1 cellular context compared by ENCODE assay signal in the genomic region with DNA sequence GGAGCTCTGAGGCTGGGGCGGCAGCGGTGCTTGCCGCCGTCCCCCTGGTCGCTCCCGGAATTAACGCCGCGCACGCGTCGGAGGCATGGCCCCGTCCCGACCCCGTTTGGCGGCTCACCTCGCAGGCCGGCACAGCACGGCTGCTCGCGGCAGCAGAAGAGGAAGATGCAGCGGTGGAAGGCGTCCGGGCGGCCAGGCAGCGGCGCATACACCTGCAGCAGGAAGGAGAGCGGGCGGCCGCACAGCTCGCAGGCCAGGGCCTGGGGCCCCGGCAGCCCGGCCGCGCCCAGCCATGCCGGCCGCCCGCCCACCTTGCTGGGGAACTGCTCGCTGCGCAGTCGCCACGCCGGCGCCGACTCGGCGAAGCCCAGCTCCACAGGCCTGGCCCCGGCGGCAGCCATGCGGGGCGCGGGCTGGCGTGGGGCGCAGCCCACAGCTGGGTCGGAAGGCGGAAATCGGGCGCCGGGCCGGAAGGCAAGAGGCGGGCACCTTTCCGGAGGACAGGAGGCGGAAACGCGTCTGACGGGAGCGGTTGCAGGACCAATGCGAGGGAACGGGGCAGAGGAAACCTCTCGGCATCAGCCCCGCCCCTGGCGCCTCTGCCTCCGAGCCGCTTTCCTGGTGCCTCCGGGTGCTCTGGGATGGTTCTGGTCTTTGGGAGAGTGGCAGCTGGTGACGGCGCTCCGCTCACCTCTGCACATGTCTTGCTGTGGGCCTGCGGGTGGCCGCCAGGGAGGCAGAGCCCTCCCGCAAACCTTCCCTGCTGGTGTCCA.
TF ChIP-seq lines count a peak whose summit lies in the region.

A gene with protein sequence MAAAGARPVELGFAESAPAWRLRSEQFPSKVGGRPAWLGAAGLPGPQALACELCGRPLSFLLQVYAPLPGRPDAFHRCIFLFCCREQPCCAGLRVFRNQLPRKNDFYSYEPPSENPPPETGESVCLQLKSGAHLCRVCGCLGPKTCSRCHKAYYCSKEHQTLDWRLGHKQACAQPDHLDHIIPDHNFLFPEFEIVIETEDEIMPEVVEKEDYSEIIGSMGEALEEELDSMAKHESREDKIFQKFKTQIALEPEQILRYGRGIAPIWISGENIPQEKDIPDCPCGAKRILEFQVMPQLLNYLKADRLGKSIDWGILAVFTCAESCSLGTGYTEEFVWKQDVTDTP (minus strand): TSS at position 457 of the 773 bp plus-strand sequence. CDS start 56 bp downstream, at position 401.

TF ChIP-seq in HepG2, 621 proteins besides CTCF, POLR2A, EP300 and RAD21 (continued from another document and continues in another):
- TF ChIP-seq, protein P1, sequence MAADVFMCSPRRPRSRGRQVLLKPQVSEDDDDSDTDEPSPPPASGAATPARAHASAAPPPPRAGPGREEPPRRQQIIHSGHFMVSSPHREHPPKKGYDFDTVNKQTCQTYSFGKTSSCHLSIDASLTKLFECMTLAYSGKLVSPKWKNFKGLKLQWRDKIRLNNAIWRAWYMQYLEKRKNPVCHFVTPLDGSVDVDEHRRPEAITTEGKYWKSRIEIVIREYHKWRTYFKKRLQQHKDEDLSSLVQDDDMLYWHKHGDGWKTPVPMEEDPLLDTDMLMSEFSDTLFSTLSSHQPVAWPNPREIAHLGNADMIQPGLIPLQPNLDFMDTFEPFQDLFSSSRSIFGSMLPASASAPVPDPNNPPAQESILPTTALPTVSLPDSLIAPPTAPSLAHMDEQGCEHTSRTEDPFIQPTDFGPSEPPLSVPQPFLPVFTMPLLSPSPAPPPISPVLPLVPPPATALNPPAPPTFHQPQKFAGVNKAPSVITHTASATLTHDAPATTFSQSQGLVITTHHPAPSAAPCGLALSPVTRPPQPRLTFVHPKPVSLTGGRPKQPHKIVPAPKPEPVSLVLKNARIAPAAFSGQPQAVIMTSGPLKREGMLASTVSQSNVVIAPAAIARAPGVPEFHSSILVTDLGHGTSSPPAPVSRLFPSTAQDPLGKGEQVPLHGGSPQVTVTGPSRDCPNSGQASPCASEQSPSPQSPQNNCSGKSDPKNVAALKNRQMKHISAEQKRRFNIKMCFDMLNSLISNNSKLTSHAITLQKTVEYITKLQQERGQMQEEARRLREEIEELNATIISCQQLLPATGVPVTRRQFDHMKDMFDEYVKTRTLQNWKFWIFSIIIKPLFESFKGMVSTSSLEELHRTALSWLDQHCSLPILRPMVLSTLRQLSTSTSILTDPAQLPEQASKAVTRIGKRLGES (CRISPR knock-in tag; IDR thresholded peaks at IDR 0.05; ENCODE audit: borderline replicate concordance) = 0 out of 2 replicates have a peak, but pooled peaks have one; percentile 35
- TF ChIP-seq JUND (CRISPR knock-in tag; IDR thresholded peaks at IDR 0.05) (peak; percentile 16; the same call in 1 of the 2 replicates), ZNF557 (CRISPR knock-in tag; IDR thresholded peaks at IDR 0.05) (peak; percentile 87; the same call in 1 of the 2 replicates), PAWR (CRISPR knock-in tag; IDR thresholded peaks at IDR 0.05; ENCODE audit: borderline replicate concordance) (no peak), PBX3 (CRISPR knock-in tag; IDR thresholded peaks at IDR 0.05; ENCODE audit: borderline replicate concordance) (peak; percentile 43; the same call in 1 of the 2 replicates), MTA1 (CRISPR knock-in tag; IDR thresholded peaks at IDR 0.05; ENCODE audit: borderline replicate concordance) (no peak), ZNF766 (CRISPR knock-in tag; IDR thresholded peaks at IDR 0.05; ENCODE audit: borderline replicate concordance) (peak; percentile 99), ZBTB21 (CRISPR knock-in tag; IDR thresholded peaks at IDR 0.05) (no peak; the same call in 1 of the 2 replicates), FIP1L1 (IDR thresholded peaks at IDR 0.05; ENCODE audit: borderline replicate concordance, insufficient read depth, low read depth, low read length) (0 out of 2 replicates have a peak, but pooled peaks have one; percentile 85), CENPBD1 (CRISPR knock-in tag; IDR thresholded peaks at IDR 0.05; ENCODE audit: borderline replicate concordance, low read depth) (0 out of 2 replicates have a peak, but pooled peaks have one; percentile 25), SP140L (CRISPR knock-in tag; IDR thresholded peaks at IDR 0.05; ENCODE audit: borderline replicate concordance) (no peak), ZNF576 (CRISPR knock-in tag; IDR thresholded peaks at IDR 0.05) (no peak), ZNF782 (CRISPR knock-in tag; IDR thresholded peaks at IDR 0.05; ENCODE audit: borderline replicate concordance) (peak; percentile 27; the same call in 1 of the 2 replicates), ZFP1 (CRISPR knock-in tag; IDR thresholded peaks at IDR 0.05) (no peak), SCMH1 (CRISPR knock-in tag; IDR thresholded peaks at IDR 0.05; ENCODE audit: borderline replicate concordance) (no peak), SRSF9 (IDR thresholded peaks at IDR 0.05; ENCODE audit: borderline replicate concordance, insufficient read depth, low read depth, low read length, poor library complexity, severe bottlenecking) (no peak), ZNF382 (CRISPR knock-in tag; IDR thresholded peaks at IDR 0.05; ENCODE audit: borderline replicate concordance) (no peak), ZNF335 (CRISPR knock-in tag; IDR thresholded peaks at IDR 0.05) (no peak), MED8 (CRISPR knock-in tag; IDR thresholded peaks at IDR 0.05; ENCODE audit: insufficient replicate concordance) (peak; percentile 42), ZEB1 (IDR thresholded peaks at IDR 0.05; ENCODE audit: insufficient replicate concordance, low read depth) (no peak), MAFF (IDR thresholded peaks at IDR 0.05; ENCODE audit: low read depth, low read length) (no peak), MTF1 (CRISPR knock-in tag; IDR thresholded peaks at IDR 0.05) (peak; percentile 63; the same call in 1 of the 2 replicates), SPEN (CRISPR knock-in tag; IDR thresholded peaks at IDR 0.05; ENCODE audit: low read depth) (peak; percentile 98), ZNF768 (CRISPR knock-in tag; IDR thresholded peaks at IDR 0.05) (peak; percentile 50; the same call in 1 of the 2 replicates), ZNF878 (CRISPR knock-in tag; IDR thresholded peaks at IDR 0.05) (no peak; the same call in 1 of the 2 replicates), FUBP1 (CRISPR knock-in tag; IDR thresholded peaks at IDR 0.05; ENCODE audit: borderline replicate concordance) (0 out of 2 replicates have a peak, but pooled peaks have one; percentile 87), MEF2D (CRISPR knock-in tag; IDR thresholded peaks at IDR 0.05) (peak; percentile 51), NFKB2 (CRISPR knock-in tag; IDR thresholded peaks at IDR 0.05; ENCODE audit: borderline replicate concordance) (peak; percentile 73), HOXA7 (CRISPR knock-in tag; IDR thresholded peaks at IDR 0.05) (no peak), IKZF4 (CRISPR knock-in tag; IDR thresholded peaks at IDR 0.05; ENCODE audit: borderline replicate concordance, low read depth, not compliant biosample characterization) (no peak), SIN3A (IDR thresholded peaks at IDR 0.05; ENCODE audit: borderline replicate concordance, low read depth, low read length) (peak; percentile 96), ZNF552 (CRISPR knock-in tag; IDR thresholded peaks at IDR 0.05; ENCODE audit: borderline replicate concordance) (0 out of 2 replicates have a peak, but pooled peaks have one; percentile 16), CREB1 (IDR thresholded peaks at IDR 0.05) (peak; percentile 67), CREB1 (CRISPR knock-in tag; IDR thresholded peaks at IDR 0.05) (peak; percentile 66), ZNF775 (CRISPR knock-in tag; IDR thresholded peaks at IDR 0.05; ENCODE audit: borderline replicate concordance) (no peak), ZSCAN20 (CRISPR knock-in tag; IDR thresholded peaks at IDR 0.05; ENCODE audit: borderline replicate concordance) (no peak; the same call in 1 of the 2 replicates), NR2C2 (CRISPR knock-in tag; IDR thresholded peaks at IDR 0.05; ENCODE audit: borderline replicate concordance) (peak; percentile 80), ZNF326 (CRISPR knock-in tag; IDR thresholded peaks at IDR 0.05; ENCODE audit: borderline replicate concordance) (no peak)
- TF ChIP-seq, protein P2, sequence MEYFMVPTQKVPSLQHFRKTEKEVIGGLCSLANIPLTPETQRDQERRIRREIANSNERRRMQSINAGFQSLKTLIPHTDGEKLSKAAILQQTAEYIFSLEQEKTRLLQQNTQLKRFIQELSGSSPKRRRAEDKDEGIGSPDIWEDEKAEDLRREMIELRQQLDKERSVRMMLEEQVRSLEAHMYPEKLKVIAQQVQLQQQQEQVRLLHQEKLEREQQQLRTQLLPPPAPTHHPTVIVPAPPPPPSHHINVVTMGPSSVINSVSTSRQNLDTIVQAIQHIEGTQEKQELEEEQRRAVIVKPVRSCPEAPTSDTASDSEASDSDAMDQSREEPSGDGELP (IDR thresholded peaks at IDR 0.05; ENCODE audit: borderline replicate concordance, low read depth) = peak; percentile 92
- TF ChIP-seq, protein P3, sequence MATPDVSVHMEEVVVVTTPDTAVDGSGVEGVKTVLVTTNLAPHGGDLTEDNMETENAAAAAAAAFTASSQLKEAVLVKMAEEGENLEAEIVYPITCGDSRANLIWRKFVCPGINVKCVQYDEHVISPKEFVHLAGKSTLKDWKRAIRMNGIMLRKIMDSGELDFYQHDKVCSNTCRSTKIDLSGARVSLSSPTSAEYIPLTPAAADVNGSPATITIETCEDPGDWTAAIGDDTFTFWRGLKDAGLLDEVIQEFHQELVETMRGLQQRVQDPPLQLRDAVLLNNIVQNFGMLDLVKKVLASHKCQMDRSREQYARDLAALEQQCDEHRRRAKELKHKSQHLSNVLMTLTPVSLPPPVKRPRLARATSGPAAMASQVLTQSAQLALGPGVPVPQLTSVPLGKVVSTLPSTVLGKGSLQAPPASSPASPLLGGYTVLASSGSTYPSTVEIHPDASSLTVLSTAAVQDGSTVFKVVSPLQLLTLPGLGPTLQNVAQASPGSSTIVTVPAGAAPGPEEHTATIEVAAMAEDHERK (CRISPR knock-in tag; IDR thresholded peaks at IDR 0.05; ENCODE audit: low read depth) = no peak
- TF ChIP-seq, protein P4, sequence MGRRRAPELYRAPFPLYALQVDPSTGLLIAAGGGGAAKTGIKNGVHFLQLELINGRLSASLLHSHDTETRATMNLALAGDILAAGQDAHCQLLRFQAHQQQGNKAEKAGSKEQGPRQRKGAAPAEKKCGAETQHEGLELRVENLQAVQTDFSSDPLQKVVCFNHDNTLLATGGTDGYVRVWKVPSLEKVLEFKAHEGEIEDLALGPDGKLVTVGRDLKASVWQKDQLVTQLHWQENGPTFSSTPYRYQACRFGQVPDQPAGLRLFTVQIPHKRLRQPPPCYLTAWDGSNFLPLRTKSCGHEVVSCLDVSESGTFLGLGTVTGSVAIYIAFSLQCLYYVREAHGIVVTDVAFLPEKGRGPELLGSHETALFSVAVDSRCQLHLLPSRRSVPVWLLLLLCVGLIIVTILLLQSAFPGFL (CRISPR knock-in tag; IDR thresholded peaks at IDR 0.05) = no peak; the same call in 1 of the 2 replicates
- TF ChIP-seq, protein P5, sequence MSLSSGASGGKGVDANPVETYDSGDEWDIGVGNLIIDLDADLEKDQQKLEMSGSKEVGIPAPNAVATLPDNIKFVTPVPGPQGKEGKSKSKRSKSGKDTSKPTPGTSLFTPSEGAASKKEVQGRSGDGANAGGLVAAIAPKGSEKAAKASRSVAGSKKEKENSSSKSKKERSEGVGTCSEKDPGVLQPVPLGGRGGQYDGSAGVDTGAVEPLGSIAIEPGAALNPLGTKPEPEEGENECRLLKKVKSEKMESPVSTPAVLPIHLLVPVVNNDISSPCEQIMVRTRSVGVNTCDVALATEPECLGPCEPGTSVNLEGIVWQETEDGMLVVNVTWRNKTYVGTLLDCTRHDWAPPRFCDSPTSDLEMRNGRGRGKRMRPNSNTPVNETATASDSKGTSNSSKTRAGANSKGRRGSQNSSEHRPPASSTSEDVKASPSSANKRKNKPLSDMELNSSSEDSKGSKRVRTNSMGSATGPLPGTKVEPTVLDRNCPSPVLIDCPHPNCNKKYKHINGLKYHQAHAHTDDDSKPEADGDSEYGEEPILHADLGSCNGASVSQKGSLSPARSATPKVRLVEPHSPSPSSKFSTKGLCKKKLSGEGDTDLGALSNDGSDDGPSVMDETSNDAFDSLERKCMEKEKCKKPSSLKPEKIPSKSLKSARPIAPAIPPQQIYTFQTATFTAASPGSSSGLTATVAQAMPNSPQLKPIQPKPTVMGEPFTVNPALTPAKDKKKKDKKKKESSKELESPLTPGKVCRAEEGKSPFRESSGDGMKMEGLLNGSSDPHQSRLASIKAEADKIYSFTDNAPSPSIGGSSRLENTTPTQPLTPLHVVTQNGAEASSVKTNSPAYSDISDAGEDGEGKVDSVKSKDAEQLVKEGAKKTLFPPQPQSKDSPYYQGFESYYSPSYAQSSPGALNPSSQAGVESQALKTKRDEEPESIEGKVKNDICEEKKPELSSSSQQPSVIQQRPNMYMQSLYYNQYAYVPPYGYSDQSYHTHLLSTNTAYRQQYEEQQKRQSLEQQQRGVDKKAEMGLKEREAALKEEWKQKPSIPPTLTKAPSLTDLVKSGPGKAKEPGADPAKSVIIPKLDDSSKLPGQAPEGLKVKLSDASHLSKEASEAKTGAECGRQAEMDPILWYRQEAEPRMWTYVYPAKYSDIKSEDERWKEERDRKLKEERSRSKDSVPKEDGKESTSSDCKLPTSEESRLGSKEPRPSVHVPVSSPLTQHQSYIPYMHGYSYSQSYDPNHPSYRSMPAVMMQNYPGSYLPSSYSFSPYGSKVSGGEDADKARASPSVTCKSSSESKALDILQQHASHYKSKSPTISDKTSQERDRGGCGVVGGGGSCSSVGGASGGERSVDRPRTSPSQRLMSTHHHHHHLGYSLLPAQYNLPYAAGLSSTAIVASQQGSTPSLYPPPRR (CRISPR knock-in tag; IDR thresholded peaks at IDR 0.05; ENCODE audit: borderline replicate concordance) = no peak
